8 cellular contexts compared by ENCODE assay signal in the genomic region with DNA sequence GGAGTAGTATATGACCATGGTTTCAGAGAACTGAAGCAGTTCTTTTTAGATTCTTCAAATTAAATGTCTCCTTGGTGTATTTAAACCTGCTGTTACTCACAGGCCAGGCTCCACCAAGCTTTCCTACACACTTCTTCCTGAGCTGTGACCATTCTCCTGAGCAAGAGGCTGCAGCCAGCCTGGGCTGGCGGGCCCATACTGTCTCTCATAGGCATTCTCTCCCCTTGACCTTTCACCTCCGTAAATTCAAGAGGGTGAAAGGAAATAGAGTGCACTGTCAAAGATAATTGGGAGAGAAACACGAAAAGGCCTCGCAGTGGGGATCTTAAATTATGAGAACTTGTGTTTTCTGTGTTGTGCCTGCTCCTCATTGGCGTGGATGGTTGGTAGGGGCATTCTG. TPM values are rescaled to one million over a fixed set of nuclear protein-coding genes. Genes with fewer than 3 reads are reported as not detected.
DNase-seq lines count a peak whose midpoint lies in the region; ATAC-seq and TF ChIP-seq lines count a peak whose summit lies in the region.

No MANE protein-coding gene starts in this region.

- H3K27ac ChIP-seq in CD4-positive, alpha-beta memory T cell (ENCODE audit: low read depth, low read length): peak overlapping the region; percentile 97
- peak overlapping the region; percentile 78 for H3K27ac ChIP-seq in PC-9
- H3K27ac ChIP-seq in neutrophil: peak overlapping the region; percentile 97

- peak overlapping the region; percentile 95 to 99 (median 97) for H3K27ac Mint-ChIP-seq in CD4-positive, alpha-beta memory T cell

- no peak overlapping the region for H2AFZ ChIP-seq in PC-9

- peaks cover 13 to 44% of the 10 kb centered on the region in 2 donors for H3K36me3 Mint-ChIP-seq in CD4-positive, alpha-beta memory T cell

- H3K79me2 ChIP-seq in PC-9 (ENCODE audit: low read depth): peaks cover 98% of the 10 kb centered on the region

- BruUV-seq in PC-9 (replicated peaks; lab: Mats Ljungman, UMichigan): no TSS peak

- H3K4me2 ChIP-seq in PC-9: peak overlapping the region; percentile 100

- POLR2A ChIA-PET in CD4-positive, alpha-beta memory T cell (lab: Charles Lee; ENCODE audit: partially characterized antibody): interaction anchor here (2.2 to 11.9 kb wide), 3 partner anchors 11 to 81 kb away, joined by 11 to 146 read pairs (median 15); partner anchors contain the start of genes GUK1 and IBA57
- POLR2A ChIA-PET in PC-9 (lab: Charles Lee; ENCODE audit: unreplicated experiment): no interaction called here

- CTCF ChIA-PET in CD4-positive, alpha-beta memory T cell (lab: Charles Lee; ENCODE audit: partially characterized antibody): interaction anchor here (0.9 to 1.2 kb wide), 3 partner anchors 13 to 85 kb away, joined by 3 to 5 read pairs (median 3); no protein-coding TSS in a partner anchor
- CTCF ChIA-PET in PC-9 (lab: Charles Lee): no interaction called here

- TF ChIP-seq CTCF in PC-9 (conservative IDR thresholded peaks at IDR 0.05) (no peak), epithelial cell of esophagus (IDR thresholded peaks at IDR 0.05; ENCODE audit: insufficient read depth, low read depth, low read length, missing control alignments) (no peak), neutrophil (IDR thresholded peaks at IDR 0.05) (no peak)

- peaks cover 78% of the 10 kb centered on the region for H3K4me1 ChIP-seq in CD4-positive, alpha-beta memory T cell (ENCODE audit: insufficient read depth, low read length)
- H3K4me1 ChIP-seq in PC-9 (replicated peaks; ENCODE audit: insufficient read depth): peaks cover 53% of the 10 kb centered on the region
- H3K4me1 ChIP-seq in neutrophil (ENCODE audit: control insufficient read depth in 1 of 2, insufficient read depth in 1 of 2, low read depth in 1 of 2, low read length in 1 of 2): peaks cover 73 to 75% of the 10 kb centered on the region in 2 experiments

- H3K36me3 ChIP-seq in CD4-positive, alpha-beta memory T cell (ENCODE audit: insufficient read depth, low read length): peaks cover 6% of the 10 kb centered on the region
- H3K36me3 ChIP-seq in PC-9 (ENCODE audit: low read depth): peaks cover 28% of the 10 kb centered on the region
- no peaks in the 10 kb centered on the region for H3K36me3 ChIP-seq in neutrophil

- no peaks in the 10 kb centered on the region for H3K27me3 ChIP-seq in CD4-positive, alpha-beta memory T cell (ENCODE audit: insufficient read depth, low read length)
- H3K27me3 ChIP-seq in PC-9 (ENCODE audit: insufficient read depth, low read depth) (no peaks in the 10 kb centered on the region), neutrophil (no peaks in the 10 kb centered on the region)

- peaks cover 64% of the 10 kb centered on the region for H4K20me1 ChIP-seq in PC-9 (ENCODE audit: insufficient read depth)

- H3K9me2 ChIP-seq in PC-9 (ENCODE audit: insufficient read depth): no peaks in the 10 kb centered on the region

- no peak for ATAC-seq in HG02571 (IDR thresholded peaks at IDR 0.05; ENCODE audit: unreplicated experiment)

- intact Hi-C loops in CD4-positive, alpha-beta memory T cell (cut with micrococcal nuclease): loop anchor here (10.0 kb wide), 2 partner anchors 320 to 1540 kb away; partner anchors contain the start of genes TAF5L and URB2
- intact Hi-C loops in PC-9 (cut with micrococcal nuclease; ENCODE audit: unreplicated experiment): loop anchor here (2.0 to 5.0 kb wide), 3 partner anchors 56 to 322 kb away; partner anchors contain the start of genes GUK1 and WNT3A

- H3K9me3 Mint-ChIP-seq in CD4-positive, alpha-beta memory T cell: no peaks in the 10 kb centered on the region

- H3K9me3 ChIP-seq in CD4-positive, alpha-beta memory T cell (ENCODE audit: control insufficient read depth in 1 of 2, low read length in 2 of 2): no peaks in the 10 kb centered on the region
- no peaks in the 10 kb centered on the region for H3K9me3 ChIP-seq in PC-9 (ENCODE audit: insufficient read depth, low read depth)
- H3K9me3 ChIP-seq in neutrophil: no peaks in the 10 kb centered on the region

- peaks cover 55 to 76% (median 66%) of the 10 kb centered on the region in 4 donors for H3K4me1 Mint-ChIP-seq in CD4-positive, alpha-beta memory T cell

- DNase-seq in CD4-positive, alpha-beta memory T cell: no peak
- no peak for DNase-seq in PC-9
- DNase-seq in epithelial cell of esophagus (ENCODE audit: low read depth): no peak
- no peak for DNase-seq in NCI-H526 treated with DMSO at 0.1 percent for 48 hours (lab: John Stamatoyannopoulos, UW)
- DNase-seq in NCI-H1436 treated with DMSO at 0.1 percent for 48 hours (lab: John Stamatoyannopoulos, UW): no peak
- DNase-seq in erythroblast (lab: John Stamatoyannopoulos, UW): no peak

- H3F3A ChIP-seq in PC-9 (ENCODE audit: insufficient read depth, low read depth): peaks cover 39% of the 10 kb centered on the region; the same call in 1 of the 2 replicates

- peak overlapping the region; percentile 90 to 96 (median 94) for H3K4me3 Mint-ChIP-seq in CD4-positive, alpha-beta memory T cell

- peak overlapping the region; percentile 80 to 97 for H3K4me3 ChIP-seq in CD4-positive, alpha-beta memory T cell (ENCODE audit: low read length in 2 of 2)
- peak overlapping the region; percentile 100 for H3K4me3 ChIP-seq in PC-9
- H3K4me3 ChIP-seq in epithelial cell of esophagus (ENCODE audit: low read length): peak overlapping the region; percentile 95
- peak overlapping the region; percentile 90 to 97 for H3K4me3 ChIP-seq in neutrophil (ENCODE audit: low read depth in 1 of 2, low read length in 1 of 2)

- TF ChIP-seq POLR2A in erythroblast (IDR thresholded peaks at IDR 0.05; ENCODE audit: low read length): no peak

- no peaks in the 10 kb centered on the region for H3K27me3 Mint-ChIP-seq in CD4-positive, alpha-beta memory T cell

RNA-seq across cellular contexts. Expression of gene ARF1, which starts 2.3 kb away (rescaled TPM):
- total RNA-seq in CD4-positive, alpha-beta memory T cell: 100 to 1,000 TPM; 265 to 270 TPM
- polyA plus RNA-seq in CD4-positive, alpha-beta memory T cell: 100 to 1,000 TPM; 493 to 600 TPM
- total RNA-seq in PC-9 (2021): 431 and 595 TPM in 2 replicates

RNA-seq across cellular contexts. Expression of gene C1orf35, which starts 18.3 kb away (rescaled TPM):
- 10 to 100 TPM; 28.5 to 30.7 TPM for total RNA-seq in CD4-positive, alpha-beta memory T cell
- 10 to 100 TPM; 16.4 to 20.0 TPM for polyA plus RNA-seq in CD4-positive, alpha-beta memory T cell
- 26.4 and 37.6 TPM in 2 replicates for total RNA-seq in PC-9 (2021)

RNA-seq across cellular contexts. Expression of gene MRPL55, which starts 24.3 kb away (rescaled TPM):
- total RNA-seq in CD4-positive, alpha-beta memory T cell: 10 to 100 TPM; 57.8 to 64.5 TPM
- polyA plus RNA-seq in CD4-positive, alpha-beta memory T cell: 100 to 1,000 TPM; 108 to 157 TPM
- 81.0 and 84.4 TPM in 2 replicates for total RNA-seq in PC-9 (2021)

RNA-seq across cellular contexts. Expression of gene GUK1, which starts 55.3 kb away (rescaled TPM):
- 100 to 1,000 TPM; 179 to 185 TPM for total RNA-seq in CD4-positive, alpha-beta memory T cell
- 100 to 1,000 TPM; 382 to 488 TPM for polyA plus RNA-seq in CD4-positive, alpha-beta memory T cell
- 239 and 278 TPM in 2 replicates for total RNA-seq in PC-9 (2021)
